In the genomic region with DNA sequence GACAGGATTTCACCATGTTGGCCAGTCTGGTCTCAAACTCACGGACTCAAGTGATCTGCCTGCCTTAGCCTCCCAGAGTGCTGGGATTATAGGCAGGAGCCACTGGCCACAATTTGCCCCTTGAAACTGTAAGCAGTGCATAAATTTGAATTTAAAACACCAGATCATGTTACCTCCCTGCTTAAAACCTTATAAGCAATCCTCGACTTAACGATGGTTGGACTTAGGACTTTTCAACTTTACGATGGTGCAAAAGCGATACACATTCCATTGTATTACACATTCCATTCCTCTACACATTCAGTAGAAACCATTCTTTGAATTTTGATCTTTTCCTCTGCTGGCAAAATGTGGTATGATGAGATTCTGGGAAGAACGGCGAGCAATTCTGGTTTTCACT, we compare ENCODE assay signal across 1 cellular context.
TF ChIP-seq lines count a peak whose summit lies in the region.

No MANE protein-coding gene starts in this region.

TF ChIP-seq in HepG2, 621 proteins besides CTCF, POLR2A, EP300 and RAD21 (continues in another document):
- TF ChIP-seq ATRX (CRISPR knock-in tag; IDR thresholded peaks at IDR 0.05; ENCODE audit: borderline replicate concordance) (no peak), ZNF180 (CRISPR knock-in tag; IDR thresholded peaks at IDR 0.05; ENCODE audit: borderline replicate concordance, low read depth) (no peak), REXO4 (CRISPR knock-in tag; IDR thresholded peaks at IDR 0.05; ENCODE audit: borderline replicate concordance) (no peak), CEBPB (IDR thresholded peaks at IDR 0.05; ENCODE audit: borderline replicate concordance, low read depth, low read length) (peak; percentile 75), TCF7L2 (IDR thresholded peaks at IDR 0.05; ENCODE audit: low read depth, low read length) (no peak), ZNF235 (CRISPR knock-in tag; IDR thresholded peaks at IDR 0.05; ENCODE audit: borderline replicate concordance) (no peak), SOX13 (IDR thresholded peaks at IDR 0.05) (no peak), SOX13 (CRISPR knock-in tag; conservative IDR thresholded peaks at IDR 0.05 in 1 of 2, IDR thresholded peaks at IDR 0.05 in 1 of 2) (peak in 1 of 2 experiments; percentile 85; a peak in 2 of 4 replicates), ARHGAP35 (CRISPR knock-in tag; IDR thresholded peaks at IDR 0.05; ENCODE audit: borderline replicate concordance) (no peak), NAIF1 (CRISPR knock-in tag; IDR thresholded peaks at IDR 0.05; ENCODE audit: borderline replicate concordance) (no peak), FOXC1 (CRISPR knock-in tag; IDR thresholded peaks at IDR 0.05; ENCODE audit: borderline replicate concordance) (no peak), ZMAT3 (CRISPR knock-in tag; conservative IDR thresholded peaks at IDR 0.05) (no peak), ZKSCAN5 (CRISPR knock-in tag; IDR thresholded peaks at IDR 0.05) (no peak), JUN (CRISPR knock-in tag; IDR thresholded peaks at IDR 0.05) (no peak), MAFK (conservative IDR thresholded peaks at IDR 0.05 in 1 of 2, IDR thresholded peaks at IDR 0.05 in 1 of 2; ENCODE audit: low read length in 2 of 2) (no peak), TEAD3 (CRISPR knock-in tag; optimal IDR thresholded peaks at IDR 0.05; ENCODE audit: borderline replicate concordance) (peak; percentile 78), TSC22D2 (CRISPR knock-in tag; IDR thresholded peaks at IDR 0.05; ENCODE audit: borderline replicate concordance) (no peak), RARA (CRISPR knock-in tag; IDR thresholded peaks at IDR 0.05) (no peak), HNF4A (CRISPR knock-in tag; IDR thresholded peaks at IDR 0.05) (peak; percentile 71)
- TF ChIP-seq, protein P1, sequence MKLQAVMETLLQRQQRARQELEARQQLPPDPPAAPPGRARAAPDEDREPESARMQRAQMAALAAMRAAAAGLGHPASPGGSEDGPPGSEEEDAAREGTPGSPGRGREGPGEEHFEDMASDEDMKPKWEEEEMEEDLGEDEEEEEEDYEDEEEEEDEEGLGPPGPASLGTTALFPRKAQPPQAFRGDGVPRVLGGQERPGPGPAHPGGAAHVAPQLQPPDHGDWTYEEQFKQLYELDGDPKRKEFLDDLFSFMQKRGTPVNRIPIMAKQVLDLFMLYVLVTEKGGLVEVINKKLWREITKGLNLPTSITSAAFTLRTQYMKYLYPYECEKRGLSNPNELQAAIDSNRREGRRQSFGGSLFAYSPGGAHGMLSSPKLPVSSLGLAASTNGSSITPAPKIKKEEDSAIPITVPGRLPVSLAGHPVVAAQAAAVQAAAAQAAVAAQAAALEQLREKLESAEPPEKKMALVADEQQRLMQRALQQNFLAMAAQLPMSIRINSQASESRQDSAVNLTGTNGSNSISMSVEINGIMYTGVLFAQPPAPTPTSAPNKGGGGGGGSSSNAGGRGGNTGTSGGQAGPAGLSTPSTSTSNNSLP (IDR thresholded peaks at IDR 0.05; ENCODE audit: low read depth, low read length) = peak; percentile 86
- TF ChIP-seq, protein P2, sequence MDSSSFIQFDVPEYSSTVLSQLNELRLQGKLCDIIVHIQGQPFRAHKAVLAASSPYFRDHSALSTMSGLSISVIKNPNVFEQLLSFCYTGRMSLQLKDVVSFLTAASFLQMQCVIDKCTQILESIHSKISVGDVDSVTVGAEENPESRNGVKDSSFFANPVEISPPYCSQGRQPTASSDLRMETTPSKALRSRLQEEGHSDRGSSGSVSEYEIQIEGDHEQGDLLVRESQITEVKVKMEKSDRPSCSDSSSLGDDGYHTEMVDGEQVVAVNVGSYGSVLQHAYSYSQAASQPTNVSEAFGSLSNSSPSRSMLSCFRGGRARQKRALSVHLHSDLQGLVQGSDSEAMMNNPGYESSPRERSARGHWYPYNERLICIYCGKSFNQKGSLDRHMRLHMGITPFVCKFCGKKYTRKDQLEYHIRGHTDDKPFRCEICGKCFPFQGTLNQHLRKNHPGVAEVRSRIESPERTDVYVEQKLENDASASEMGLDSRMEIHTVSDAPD (CRISPR knock-in tag; IDR thresholded peaks at IDR 0.05) = no peak
- TF ChIP-seq, protein P3, sequence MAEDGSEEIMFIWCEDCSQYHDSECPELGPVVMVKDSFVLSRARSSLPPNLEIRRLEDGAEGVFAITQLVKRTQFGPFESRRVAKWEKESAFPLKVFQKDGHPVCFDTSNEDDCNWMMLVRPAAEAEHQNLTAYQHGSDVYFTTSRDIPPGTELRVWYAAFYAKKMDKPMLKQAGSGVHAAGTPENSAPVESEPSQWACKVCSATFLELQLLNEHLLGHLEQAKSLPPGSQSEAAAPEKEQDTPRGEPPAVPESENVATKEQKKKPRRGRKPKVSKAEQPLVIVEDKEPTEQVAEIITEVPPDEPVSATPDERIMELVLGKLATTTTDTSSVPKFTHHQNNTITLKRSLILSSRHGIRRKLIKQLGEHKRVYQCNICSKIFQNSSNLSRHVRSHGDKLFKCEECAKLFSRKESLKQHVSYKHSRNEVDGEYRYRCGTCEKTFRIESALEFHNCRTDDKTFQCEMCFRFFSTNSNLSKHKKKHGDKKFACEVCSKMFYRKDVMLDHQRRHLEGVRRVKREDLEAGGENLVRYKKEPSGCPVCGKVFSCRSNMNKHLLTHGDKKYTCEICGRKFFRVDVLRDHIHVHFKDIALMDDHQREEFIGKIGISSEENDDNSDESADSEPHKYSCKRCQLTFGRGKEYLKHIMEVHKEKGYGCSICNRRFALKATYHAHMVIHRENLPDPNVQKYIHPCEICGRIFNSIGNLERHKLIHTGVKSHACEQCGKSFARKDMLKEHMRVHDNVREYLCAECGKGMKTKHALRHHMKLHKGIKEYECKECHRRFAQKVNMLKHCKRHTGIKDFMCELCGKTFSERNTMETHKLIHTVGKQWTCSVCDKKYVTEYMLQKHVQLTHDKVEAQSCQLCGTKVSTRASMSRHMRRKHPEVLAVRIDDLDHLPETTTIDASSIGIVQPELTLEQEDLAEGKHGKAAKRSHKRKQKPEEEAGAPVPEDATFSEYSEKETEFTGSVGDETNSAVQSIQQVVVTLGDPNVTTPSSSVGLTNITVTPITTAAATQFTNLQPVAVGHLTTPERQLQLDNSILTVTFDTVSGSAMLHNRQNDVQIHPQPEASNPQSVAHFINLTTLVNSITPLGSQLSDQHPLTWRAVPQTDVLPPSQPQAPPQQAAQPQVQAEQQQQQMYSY (CRISPR knock-in tag; IDR thresholded peaks at IDR 0.05) = no peak
- TF ChIP-seq, protein P4, sequence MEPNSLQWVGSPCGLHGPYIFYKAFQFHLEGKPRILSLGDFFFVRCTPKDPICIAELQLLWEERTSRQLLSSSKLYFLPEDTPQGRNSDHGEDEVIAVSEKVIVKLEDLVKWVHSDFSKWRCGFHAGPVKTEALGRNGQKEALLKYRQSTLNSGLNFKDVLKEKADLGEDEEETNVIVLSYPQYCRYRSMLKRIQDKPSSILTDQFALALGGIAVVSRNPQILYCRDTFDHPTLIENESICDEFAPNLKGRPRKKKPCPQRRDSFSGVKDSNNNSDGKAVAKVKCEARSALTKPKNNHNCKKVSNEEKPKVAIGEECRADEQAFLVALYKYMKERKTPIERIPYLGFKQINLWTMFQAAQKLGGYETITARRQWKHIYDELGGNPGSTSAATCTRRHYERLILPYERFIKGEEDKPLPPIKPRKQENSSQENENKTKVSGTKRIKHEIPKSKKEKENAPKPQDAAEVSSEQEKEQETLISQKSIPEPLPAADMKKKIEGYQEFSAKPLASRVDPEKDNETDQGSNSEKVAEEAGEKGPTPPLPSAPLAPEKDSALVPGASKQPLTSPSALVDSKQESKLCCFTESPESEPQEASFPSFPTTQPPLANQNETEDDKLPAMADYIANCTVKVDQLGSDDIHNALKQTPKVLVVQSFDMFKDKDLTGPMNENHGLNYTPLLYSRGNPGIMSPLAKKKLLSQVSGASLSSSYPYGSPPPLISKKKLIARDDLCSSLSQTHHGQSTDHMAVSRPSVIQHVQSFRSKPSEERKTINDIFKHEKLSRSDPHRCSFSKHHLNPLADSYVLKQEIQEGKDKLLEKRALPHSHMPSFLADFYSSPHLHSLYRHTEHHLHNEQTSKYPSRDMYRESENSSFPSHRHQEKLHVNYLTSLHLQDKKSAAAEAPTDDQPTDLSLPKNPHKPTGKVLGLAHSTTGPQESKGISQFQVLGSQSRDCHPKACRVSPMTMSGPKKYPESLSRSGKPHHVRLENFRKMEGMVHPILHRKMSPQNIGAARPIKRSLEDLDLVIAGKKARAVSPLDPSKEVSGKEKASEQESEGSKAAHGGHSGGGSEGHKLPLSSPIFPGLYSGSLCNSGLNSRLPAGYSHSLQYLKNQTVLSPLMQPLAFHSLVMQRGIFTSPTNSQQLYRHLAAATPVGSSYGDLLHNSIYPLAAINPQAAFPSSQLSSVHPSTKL (CRISPR knock-in tag; IDR thresholded peaks at IDR 0.05) = 0 out of 2 replicates have a peak, but pooled peaks have one; percentile 21
- TF ChIP-seq, protein P5, sequence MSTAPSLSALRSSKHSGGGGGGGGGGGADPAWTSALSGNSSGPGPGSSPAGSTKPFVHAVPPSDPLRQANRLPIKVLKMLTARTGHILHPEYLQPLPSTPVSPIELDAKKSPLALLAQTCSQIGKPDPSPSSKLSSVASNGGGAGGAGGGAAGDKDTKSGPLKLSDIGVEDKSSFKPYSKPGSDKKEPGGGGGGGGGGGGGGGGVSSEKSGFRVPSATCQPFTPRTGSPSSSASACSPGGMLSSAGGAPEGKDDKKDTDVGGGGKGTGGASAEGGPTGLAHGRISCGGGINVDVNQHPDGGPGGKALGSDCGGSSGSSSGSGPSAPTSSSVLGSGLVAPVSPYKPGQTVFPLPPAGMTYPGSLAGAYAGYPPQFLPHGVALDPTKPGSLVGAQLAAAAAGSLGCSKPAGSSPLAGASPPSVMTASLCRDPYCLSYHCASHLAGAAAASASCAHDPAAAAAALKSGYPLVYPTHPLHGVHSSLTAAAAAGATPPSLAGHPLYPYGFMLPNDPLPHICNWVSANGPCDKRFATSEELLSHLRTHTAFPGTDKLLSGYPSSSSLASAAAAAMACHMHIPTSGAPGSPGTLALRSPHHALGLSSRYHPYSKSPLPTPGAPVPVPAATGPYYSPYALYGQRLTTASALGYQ (CRISPR knock-in tag; IDR thresholded peaks at IDR 0.05) = no peak
- TF ChIP-seq, protein P6, sequence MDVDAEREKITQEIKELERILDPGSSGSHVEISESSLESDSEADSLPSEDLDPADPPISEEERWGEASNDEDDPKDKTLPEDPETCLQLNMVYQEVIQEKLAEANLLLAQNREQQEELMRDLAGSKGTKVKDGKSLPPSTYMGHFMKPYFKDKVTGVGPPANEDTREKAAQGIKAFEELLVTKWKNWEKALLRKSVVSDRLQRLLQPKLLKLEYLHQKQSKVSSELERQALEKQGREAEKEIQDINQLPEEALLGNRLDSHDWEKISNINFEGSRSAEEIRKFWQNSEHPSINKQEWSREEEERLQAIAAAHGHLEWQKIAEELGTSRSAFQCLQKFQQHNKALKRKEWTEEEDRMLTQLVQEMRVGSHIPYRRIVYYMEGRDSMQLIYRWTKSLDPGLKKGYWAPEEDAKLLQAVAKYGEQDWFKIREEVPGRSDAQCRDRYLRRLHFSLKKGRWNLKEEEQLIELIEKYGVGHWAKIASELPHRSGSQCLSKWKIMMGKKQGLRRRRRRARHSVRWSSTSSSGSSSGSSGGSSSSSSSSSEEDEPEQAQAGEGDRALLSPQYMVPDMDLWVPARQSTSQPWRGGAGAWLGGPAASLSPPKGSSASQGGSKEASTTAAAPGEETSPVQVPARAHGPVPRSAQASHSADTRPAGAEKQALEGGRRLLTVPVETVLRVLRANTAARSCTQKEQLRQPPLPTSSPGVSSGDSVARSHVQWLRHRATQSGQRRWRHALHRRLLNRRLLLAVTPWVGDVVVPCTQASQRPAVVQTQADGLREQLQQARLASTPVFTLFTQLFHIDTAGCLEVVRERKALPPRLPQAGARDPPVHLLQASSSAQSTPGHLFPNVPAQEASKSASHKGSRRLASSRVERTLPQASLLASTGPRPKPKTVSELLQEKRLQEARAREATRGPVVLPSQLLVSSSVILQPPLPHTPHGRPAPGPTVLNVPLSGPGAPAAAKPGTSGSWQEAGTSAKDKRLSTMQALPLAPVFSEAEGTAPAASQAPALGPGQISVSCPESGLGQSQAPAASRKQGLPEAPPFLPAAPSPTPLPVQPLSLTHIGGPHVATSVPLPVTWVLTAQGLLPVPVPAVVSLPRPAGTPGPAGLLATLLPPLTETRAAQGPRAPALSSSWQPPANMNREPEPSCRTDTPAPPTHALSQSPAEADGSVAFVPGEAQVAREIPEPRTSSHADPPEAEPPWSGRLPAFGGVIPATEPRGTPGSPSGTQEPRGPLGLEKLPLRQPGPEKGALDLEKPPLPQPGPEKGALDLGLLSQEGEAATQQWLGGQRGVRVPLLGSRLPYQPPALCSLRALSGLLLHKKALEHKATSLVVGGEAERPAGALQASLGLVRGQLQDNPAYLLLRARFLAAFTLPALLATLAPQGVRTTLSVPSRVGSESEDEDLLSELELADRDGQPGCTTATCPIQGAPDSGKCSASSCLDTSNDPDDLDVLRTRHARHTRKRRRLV (CRISPR knock-in tag; IDR thresholded peaks at IDR 0.05) = no peak
- TF ChIP-seq, protein P7, sequence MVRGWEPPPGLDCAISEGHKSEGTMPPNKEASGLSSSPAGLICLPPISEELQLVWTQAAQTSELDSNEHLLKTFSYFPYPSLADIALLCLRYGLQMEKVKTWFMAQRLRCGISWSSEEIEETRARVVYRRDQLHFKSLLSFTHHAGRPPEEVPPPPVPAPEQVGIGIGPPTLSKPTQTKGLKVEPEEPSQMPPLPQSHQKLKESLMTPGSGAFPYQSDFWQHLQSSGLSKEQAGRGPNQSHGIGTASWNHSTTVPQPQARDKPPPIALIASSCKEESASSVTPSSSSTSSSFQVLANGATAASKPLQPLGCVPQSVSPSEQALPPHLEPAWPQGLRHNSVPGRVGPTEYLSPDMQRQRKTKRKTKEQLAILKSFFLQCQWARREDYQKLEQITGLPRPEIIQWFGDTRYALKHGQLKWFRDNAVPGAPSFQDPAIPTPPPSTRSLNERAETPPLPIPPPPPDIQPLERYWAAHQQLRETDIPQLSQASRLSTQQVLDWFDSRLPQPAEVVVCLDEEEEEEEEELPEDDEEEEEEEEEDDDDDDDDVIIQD (CRISPR knock-in tag; IDR thresholded peaks at IDR 0.05; ENCODE audit: low read depth) = peak; percentile 87; the same call in 1 of the 2 replicates
- TF ChIP-seq, protein P8, sequence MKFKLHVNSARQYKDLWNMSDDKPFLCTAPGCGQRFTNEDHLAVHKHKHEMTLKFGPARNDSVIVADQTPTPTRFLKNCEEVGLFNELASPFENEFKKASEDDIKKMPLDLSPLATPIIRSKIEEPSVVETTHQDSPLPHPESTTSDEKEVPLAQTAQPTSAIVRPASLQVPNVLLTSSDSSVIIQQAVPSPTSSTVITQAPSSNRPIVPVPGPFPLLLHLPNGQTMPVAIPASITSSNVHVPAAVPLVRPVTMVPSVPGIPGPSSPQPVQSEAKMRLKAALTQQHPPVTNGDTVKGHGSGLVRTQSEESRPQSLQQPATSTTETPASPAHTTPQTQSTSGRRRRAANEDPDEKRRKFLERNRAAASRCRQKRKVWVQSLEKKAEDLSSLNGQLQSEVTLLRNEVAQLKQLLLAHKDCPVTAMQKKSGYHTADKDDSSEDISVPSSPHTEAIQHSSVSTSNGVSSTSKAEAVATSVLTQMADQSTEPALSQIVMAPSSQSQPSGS (CRISPR knock-in tag; IDR thresholded peaks at IDR 0.05) = no peak
